6 cellular contexts compared by ENCODE assay signal in the genomic region with DNA sequence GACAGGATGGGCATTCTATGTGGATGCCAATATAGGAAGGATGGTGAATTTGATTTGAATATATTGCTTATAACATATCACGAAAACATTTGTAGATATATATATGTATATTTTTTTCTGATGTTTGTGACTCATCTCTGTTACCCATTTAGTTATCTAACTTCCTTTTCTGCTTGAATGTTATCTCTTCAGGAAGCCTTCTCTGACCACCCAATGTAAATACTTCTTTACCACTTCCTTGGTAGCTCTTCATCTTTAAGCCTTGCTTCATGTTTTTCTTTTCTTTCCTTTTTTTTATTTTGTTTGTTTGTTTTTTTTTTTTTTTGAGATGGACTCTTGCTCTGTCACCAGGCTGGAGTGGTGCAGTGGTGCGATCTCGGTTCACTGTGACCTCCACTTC.
"Had no signal": no experiment of that assay in that cellular context is flagged by ENCODE, and none has a peak within 500 bp of the region (broad histone marks: within the 10 kb centered on the region; RNA-seq: fewer than 3 reads in every experiment).

No MANE protein-coding gene starts in this region.

- H3K9me3 ChIP-seq: breast epithelium, gastroesophageal sphincter had no signal

- H3K36me3 ChIP-seq: breast epithelium had no signal

- H3K4me3 ChIP-seq: breast epithelium, gastroesophageal sphincter had no signal

- H3K27me3 ChIP-seq: breast epithelium, gastroesophageal sphincter had no signal

- H3K4me1 ChIP-seq: breast epithelium, gastroesophageal sphincter had no signal

- DNase-seq: activated CD4-positive, alpha-beta memory T cell treated with anti-CD3 and anti-CD28 coated beads for 36 hours; activated CD4-positive, CD25-positive, alpha-beta regulatory T cell treated with anti-CD3 and anti-CD28 coated beads, Interleukin-2, amount 50 U/mL, for 72 hours; activated effector memory CD4-positive, alpha-beta T cell treated with anti-CD3 and anti-CD28 coated beads, Interleukin-2, amount 50 U/mL, for 16 hours; activated T-cell treated with anti-CD3 and anti-CD28 coated beads, Interleukin-2, amount 50 U/mL, for 4 hours had no signal
